ENCODE assay signal across 12 cellular contexts in genomic region chr11:12768731-12769673, GRCh38.
DNase-seq lines count a peak whose midpoint lies in the region; ATAC-seq and TF ChIP-seq lines count a peak whose summit lies in the region.
"Had no signal": no experiment of that assay in that cellular context is flagged by ENCODE, and none has a peak within 500 bp of the region (broad histone marks: within the 10 kb centered on the region; RNA-seq: fewer than 3 reads in every experiment).

No MANE protein-coding gene starts in this region.

- H3K27ac ChIP-seq in GM23338 (ENCODE audit: low read depth) (peak overlapping the region; percentile 4), OCI-LY7 (ENCODE audit: low read depth, low read length, poor library complexity, severe bottlenecking) (peak overlapping the region; percentile 35), muscle layer of colon (ENCODE audit: low read depth, low read length) (peak overlapping the region; percentile 7)
- H3K27ac ChIP-seq: WERI-Rb-1 had no signal

- H3K9me2 ChIP-seq in GM23338 (ENCODE audit: insufficient read depth) = no peaks in the 10 kb centered on the region
- H3K9me2 ChIP-seq in OCI-LY7 (ENCODE audit: insufficient read depth, low read length) = no peaks in the 10 kb centered on the region

- no peak overlapping the region for H2AFZ ChIP-seq in GM23338
- H2AFZ ChIP-seq in OCI-LY7 (ENCODE audit: low read length) = no peak overlapping the region; the same call in 1 of the 2 replicates

- H3K9ac ChIP-seq in muscle layer of colon (ENCODE audit: low read length) = no peak overlapping the region

- H3K9me3 ChIP-seq in OCI-LY7 (ENCODE audit: low read length) (no peaks in the 10 kb centered on the region), muscle layer of colon (ENCODE audit: low read length) (no peaks in the 10 kb centered on the region)

- in situ Hi-C loops in KBM-7 (cut with MboI; ENCODE audit: low pct_unique_long_range_greater_than_20kb, low sequenced_read_pairs) = no loop called here

- no peak for TF ChIP-seq CTCF in GM23338 (conservative IDR thresholded peaks at IDR 0.05; ENCODE audit: low read depth in 2 of 2)
- no peak for TF ChIP-seq CTCF in OCI-LY7 (conservative IDR thresholded peaks at IDR 0.05; ENCODE audit: low read length)
- no peak for TF ChIP-seq CTCF in foreskin fibroblast (IDR thresholded peaks at IDR 0.05; ENCODE audit: low read depth, low read length)

- H3K4me1 ChIP-seq in GM23338 (ENCODE audit: insufficient read depth) (peaks cover 53% of the 10 kb centered on the region), OCI-LY7 (ENCODE audit: insufficient read depth, low read length, poor library complexity, severe bottlenecking) (peaks cover 44% of the 10 kb centered on the region), muscle layer of colon (ENCODE audit: insufficient read depth, low read length) (peaks cover 76% of the 10 kb centered on the region)

- no peaks in the 10 kb centered on the region for H3K27me3 ChIP-seq in GM23338 (ENCODE audit: insufficient read depth)
- H3K27me3 ChIP-seq in muscle layer of colon (ENCODE audit: control insufficient read depth in 1 of 2, insufficient read depth in 2 of 2, low read length in 2 of 2) = no peaks in the 10 kb centered on the region

- H3K4me2 ChIP-seq in GM23338 (peak overlapping the region; percentile 46; the same call in 1 of the 2 replicates), OCI-LY7 (ENCODE audit: low read length) (no peak overlapping the region)

- POLR2A ChIA-PET in OCI-LY7 (lab: Charles Lee) = no interaction called here

- H3K27me3 Mint-ChIP-seq in GM23338 (ENCODE audit: insufficient read depth, low read depth, poor library complexity) = peaks cover 8% of the 10 kb centered on the region
- H3K27me3 Mint-ChIP-seq in natural killer cell treated with Interleukin-12 subunit alpha and Interleukin-12 subunit beta and Interleukin-15 and Interleukin-18, amount 100 ng/mL, for 72 hours = peaks cover 16 to 17% of the 10 kb centered on the region in 2 donors

- peak overlapping the region; percentile 73; the same call in 1 of the 2 replicates for H3K27ac Mint-ChIP-seq in GM23338
- H3K27ac Mint-ChIP-seq in natural killer cell treated with Interleukin-12 subunit alpha and Interleukin-12 subunit beta and Interleukin-15 and Interleukin-18, amount 100 ng/mL, for 72 hours = no peak overlapping the region

- H3K36me3 ChIP-seq in GM23338 (ENCODE audit: insufficient read depth) (peaks cover 17% of the 10 kb centered on the region), OCI-LY7 (ENCODE audit: insufficient read depth, low read length) (peaks cover 7% of the 10 kb centered on the region; the same call in 1 of the 2 replicates), muscle layer of colon (ENCODE audit: insufficient read depth, low read length) (peaks cover 13% of the 10 kb centered on the region)

- peaks cover 92% of the 10 kb centered on the region for H3K79me2 ChIP-seq in GM23338 (replicated peaks; ENCODE audit: insufficient read depth)
- no peaks in the 10 kb centered on the region for H3K79me2 ChIP-seq in OCI-LY7 (ENCODE audit: insufficient read depth, low read depth, low read length)

- H4K20me1 ChIP-seq in GM23338 (replicated peaks; ENCODE audit: insufficient read depth) (peaks cover 21% of the 10 kb centered on the region), OCI-LY7 (ENCODE audit: insufficient read depth, low read length) (no peaks in the 10 kb centered on the region)

- H3K4me1 Mint-ChIP-seq in GM23338 = peaks cover 19% of the 10 kb centered on the region
- H3K4me1 Mint-ChIP-seq in natural killer cell treated with Interleukin-12 subunit alpha and Interleukin-12 subunit beta and Interleukin-15 and Interleukin-18, amount 100 ng/mL, for 72 hours (ENCODE audit: low read depth in 2 of 2) = no peaks in the 10 kb centered on the region

- peak; percentile 60 for ATAC-seq in GM18499 (IDR thresholded peaks at IDR 0.05; ENCODE audit: insufficient read depth, unreplicated experiment)
- ATAC-seq in GM23338 = no peak
- ATAC-seq in natural killer cell treated with Interleukin-12 subunit alpha and Interleukin-12 subunit beta and Interleukin-15 and Interleukin-18, amount 100 ng/mL, for 72 hours = no peak

- intact Hi-C loops in OCI-LY7 (cut with micrococcal nuclease; ENCODE audit: unreplicated experiment) = no loop called here

- no peak overlapping the region for H3K4me3 ChIP-seq in GM23338
- H3K4me3 ChIP-seq in OCI-LY7 (ENCODE audit: low read depth, low read length, poor library complexity, severe bottlenecking) = no peak overlapping the region
- no peak overlapping the region for H3K4me3 ChIP-seq in muscle layer of colon (ENCODE audit: low read depth in 1 of 2, low read length in 2 of 2)
- H3K4me3 ChIP-seq in foreskin fibroblast (ENCODE audit: low read depth in 1 of 2, low read length in 2 of 2) = no peak overlapping the region

- no peak overlapping the region; the same call in 2 of the 3 replicates for H3K4me3 Mint-ChIP-seq in GM23338
- H3K4me3 Mint-ChIP-seq in natural killer cell treated with Interleukin-12 subunit alpha and Interleukin-12 subunit beta and Interleukin-15 and Interleukin-18, amount 100 ng/mL, for 72 hours = no peak overlapping the region

- DNase-seq in GM23338 (ENCODE audit: low spot score) = no peak
- DNase-seq in OCI-LY7 (ENCODE audit: low spot score) = no peak
- no peak for DNase-seq in KBM-7
- DNase-seq in NOMO-1 (lab: John Stamatoyannopoulos, UW; ENCODE audit: unreplicated experiment in 2 of 2) = no peak
- DNase-seq in foreskin fibroblast = no peak
- DNase-seq in natural killer cell treated with Interleukin-12 subunit alpha and Interleukin-12 subunit beta and Interleukin-15 and Interleukin-18, amount 100 ng/mL, for 72 hours (ENCODE audit: low spot score) = no peak
- DNase-seq: DMS 273 treated with DMSO at 0.1 percent for 48 hours; MM.1S; NK-92 treated with Interleukin-12 subunit alpha and Interleukin-12 subunit beta, amount 100 ng/mL, for 24 hours; WERI-Rb-1 had no signal

- H3K36me3 Mint-ChIP-seq in GM23338 (ENCODE audit: low read depth) = peaks cover 26% of the 10 kb centered on the region
- no peaks in the 10 kb centered on the region for H3K36me3 Mint-ChIP-seq in natural killer cell treated with Interleukin-12 subunit alpha and Interleukin-12 subunit beta and Interleukin-15 and Interleukin-18, amount 100 ng/mL, for 72 hours

- CTCF ChIA-PET in OCI-LY7 (lab: Charles Lee; ENCODE audit: unreplicated experiment) = no interaction called here

- no peaks in the 10 kb centered on the region for H3F3A ChIP-seq in GM23338 (replicated peaks; ENCODE audit: low read depth)

- BruUV-seq in OCI-LY7 (replicated peaks; lab: Mats Ljungman, UMichigan) = no TSS peak

- H3K9me3 Mint-ChIP-seq in GM23338 = no peaks in the 10 kb centered on the region
- H3K9me3 Mint-ChIP-seq in natural killer cell treated with Interleukin-12 subunit alpha and Interleukin-12 subunit beta and Interleukin-15 and Interleukin-18, amount 100 ng/mL, for 72 hours = no peaks in the 10 kb centered on the region

TF ChIP-seq in GM23338, 12 proteins besides CTCF, POLR2A, EP300 and RAD21 (continues in another document):
- TF ChIP-seq JUNB (IDR thresholded peaks at IDR 0.05; ENCODE audit: unreplicated experiment) (no peak), ZNF331 (CRISPR knock-in tag; IDR thresholded peaks at IDR 0.05; ENCODE audit: low read depth) (no peak), CREB1 (CRISPR knock-in tag; IDR thresholded peaks at IDR 0.05; ENCODE audit: low read depth) (no peak), EZH2 (IDR thresholded peaks at IDR 0.05; ENCODE audit: low read depth, unreplicated experiment) (no peak), ZNF114 (CRISPR knock-in tag; IDR thresholded peaks at IDR 0.05) (no peak), REST (IDR thresholded peaks at IDR 0.05; ENCODE audit: unreplicated experiment) (no peak), STAT1 (IDR thresholded peaks at IDR 0.05; ENCODE audit: unreplicated experiment) (no peak), POLR2AphosphoS5 (IDR thresholded peaks at IDR 0.05; ENCODE audit: low read depth) (no peak), EZH2phosphoT487 (IDR thresholded peaks at IDR 0.05; ENCODE audit: unreplicated experiment) (no peak), ETS1 (IDR thresholded peaks at IDR 0.05) (no peak)
